ENCODE assay signal across 29 cellular contexts in genomic region chr1:30104551-30104950, GRCh38.
"Had no signal": no experiment of that assay in that cellular context is flagged by ENCODE, and none has a peak within 500 bp of the region (broad histone marks: within the 10 kb centered on the region; RNA-seq: fewer than 3 reads in every experiment).

No MANE protein-coding gene starts in this region.

- H3K4me1 Mint-ChIP-seq: stimulated activated memory B cell treated with anti-CD40 and anti-IgM and Interleukin-4, amounts not matched to agents 10 μg/mL and 1 μg/mL and 100 μg/mL, for 72 hours; stimulated activated naive B cell treated with anti-CD40 and anti-IgM and Interleukin-4, amounts not matched to agents 10 μg/mL and 1 μg/mL and 100 μg/mL, for 72 hours; stimulated activated naive CD8-positive, alpha-beta T cell treated with anti-CD3 and anti-CD28 coated beads, Interleukin-15, amount 100 ng/mL, for 72 hours had no signal

- ATAC-seq: stimulated activated effector memory CD8-positive, alpha-beta T cell treated with anti-CD3 and anti-CD28 coated beads, Interleukin-12 subunit alpha, Interleukin-12 subunit beta, amount 100 ng/mL, for 72 hours; stimulated activated memory B cell treated with anti-CD40 and anti-IgM and Interleukin-4, amounts not matched to agents 10 μg/mL and 1 μg/mL and 100 μg/mL, for 72 hours; stimulated activated naive B cell treated with anti-CD40 and anti-IgM and Interleukin-4, amounts not matched to agents 10 μg/mL and 1 μg/mL and 100 μg/mL, for 72 hours; stimulated activated naive CD8-positive, alpha-beta T cell treated with anti-CD3 and anti-CD28 coated beads, Interleukin-15, amount 100 ng/mL, for 72 hours; stimulated activated naive CD8-positive, alpha-beta T cell treated with anti-CD3 and anti-CD28 coated beads, Interleukin-15, Interleukin-2, amounts not matched to agents 100 U/mL and 50 U/mL, for 24 hours; upper lobe of right lung had no signal

- DNase-seq: stimulated activated CD4-positive, alpha-beta T cell treated with anti-CD3 and anti-CD28 coated beads, Interleukin-2, amount 100 ng/mL, for 48 hours; stimulated activated CD4-positive, alpha-beta T cell treated with anti-CD3 and anti-CD28 coated beads, Interleukin-4, amount 100 ng/mL, for 1 hour; stimulated activated CD4-positive, alpha-beta T cell treated with anti-CD3 and anti-CD28 coated beads, Interleukin-4, amount 100 ng/mL, for 24 hours; stimulated activated CD4-positive, alpha-beta T cell treated with anti-CD3 and anti-CD28 coated beads, Interleukin-4, amount 100 ng/mL, for 4 hours; stimulated activated CD8-positive, alpha-beta memory T cell treated with anti-CD3 and anti-CD28 coated beads, Interleukin-4, amount 100 ng/mL, for 48 hours; stimulated activated naive B cell treated with anti-CD40 and anti-IgM and Interleukin-4, amounts not matched to agents 10 μg/mL and 1 μg/mL and 100 μg/mL, for 72 hours; stimulated activated naive CD4-positive, alpha-beta T cell; stimulated activated naive CD4-positive, alpha-beta T cell treated with Interleukin-2 at 50 U/mL for 16 hours; stimulated activated naive CD8-positive, alpha-beta T cell treated with anti-CD3 and anti-CD28 coated beads, Interleukin-15, amount 100 ng/mL, for 72 hours; stimulated activated naive CD8-positive, alpha-beta T cell treated with anti-CD3 and anti-CD28 coated beads, Interleukin-15, Interleukin-2, amounts not matched to agents 100 U/mL and 50 U/mL, for 24 hours; stomach; substantia nigra; testis; thyroid gland; tibial artery; transverse colon; trophoblast cell; upper lobe of left lung; upper lobe of right lung; uterus had no signal

- H3K9me3 ChIP-seq: stomach, suprapubic skin, testis, thoracic aorta, thyroid gland, tibial artery, tibial nerve, transverse colon, upper lobe of left lung, upper lobe of right lung, uterus, vagina had no signal

- FAIRE-seq: urothelium cell line had no signal

- H3K27me3 ChIP-seq: testis, thyroid gland, uterus, vagina had no signal

- H3K4me3 ChIP-seq: stomach, suprapubic skin, testis, thoracic aorta, thyroid gland, tibial artery, tibial nerve, transverse colon, upper lobe of left lung, upper lobe of right lung, uterus, vagina had no signal

- H3K4me1 ChIP-seq: stomach, suprapubic skin, testis, thyroid gland, tibial artery, tibial nerve, transverse colon, upper lobe of left lung, upper lobe of right lung, vagina had no signal

- H3K4me3 Mint-ChIP-seq: stimulated activated effector memory CD8-positive, alpha-beta T cell treated with anti-CD3 and anti-CD28 coated beads, Interleukin-12 subunit alpha, Interleukin-12 subunit beta, amount 100 ng/mL, for 72 hours; stimulated activated memory B cell treated with anti-CD40 and anti-IgM and Interleukin-4, amounts not matched to agents 10 μg/mL and 1 μg/mL and 100 μg/mL, for 72 hours; stimulated activated naive B cell treated with anti-CD40 and anti-IgM and Interleukin-4, amounts not matched to agents 10 μg/mL and 1 μg/mL and 100 μg/mL, for 72 hours; stimulated activated naive CD8-positive, alpha-beta T cell treated with anti-CD3 and anti-CD28 coated beads, Interleukin-15, amount 100 ng/mL, for 72 hours; stimulated activated naive CD8-positive, alpha-beta T cell treated with anti-CD3 and anti-CD28 coated beads, Interleukin-15, Interleukin-2, amounts not matched to agents 100 ng/mL and 50 ng/mL, for 24 hours; type B pancreatic cell had no signal

- H3K27ac Mint-ChIP-seq: stimulated activated effector memory CD8-positive, alpha-beta T cell treated with anti-CD3 and anti-CD28 coated beads, Interleukin-12 subunit alpha, Interleukin-12 subunit beta, amount 100 ng/mL, for 72 hours; stimulated activated memory B cell treated with anti-CD40 and anti-IgM and Interleukin-4, amounts not matched to agents 10 μg/mL and 1 μg/mL and 100 μg/mL, for 72 hours; stimulated activated naive B cell treated with anti-CD40 and anti-IgM and Interleukin-4, amounts not matched to agents 10 μg/mL and 1 μg/mL and 100 μg/mL, for 72 hours; stimulated activated naive CD8-positive, alpha-beta T cell treated with anti-CD3 and anti-CD28 coated beads, Interleukin-15, amount 100 ng/mL, for 72 hours; stimulated activated naive CD8-positive, alpha-beta T cell treated with anti-CD3 and anti-CD28 coated beads, Interleukin-15, Interleukin-2, amounts not matched to agents 100 ng/mL and 50 ng/mL, for 24 hours; type B pancreatic cell had no signal

- H3K36me3 ChIP-seq: stomach, suprapubic skin, thoracic aorta, thyroid gland, tibial artery, tibial nerve, transverse colon, upper lobe of left lung, upper lobe of right lung, uterus, vagina had no signal

- H3K27ac ChIP-seq: stomach, suprapubic skin, testis, thoracic aorta, thyroid gland, tibial artery, tibial nerve, transverse colon, upper lobe of left lung, upper lobe of right lung, uterus, vagina had no signal

- H3K9me3 Mint-ChIP-seq: stimulated activated effector memory CD8-positive, alpha-beta T cell treated with anti-CD3 and anti-CD28 coated beads, Interleukin-12 subunit alpha, Interleukin-12 subunit beta, amount 100 ng/mL, for 72 hours; stimulated activated memory B cell treated with anti-CD40 and anti-IgM and Interleukin-4, amounts not matched to agents 10 μg/mL and 1 μg/mL and 100 μg/mL, for 72 hours; stimulated activated naive B cell treated with anti-CD40 and anti-IgM and Interleukin-4, amounts not matched to agents 10 μg/mL and 1 μg/mL and 100 μg/mL, for 72 hours; stimulated activated naive CD8-positive, alpha-beta T cell treated with anti-CD3 and anti-CD28 coated beads, Interleukin-15, amount 100 ng/mL, for 72 hours; stimulated activated naive CD8-positive, alpha-beta T cell treated with anti-CD3 and anti-CD28 coated beads, Interleukin-15, Interleukin-2, amounts not matched to agents 100 ng/mL and 50 ng/mL, for 24 hours; type B pancreatic cell had no signal

- H3K36me3 Mint-ChIP-seq: stimulated activated effector memory CD8-positive, alpha-beta T cell treated with anti-CD3 and anti-CD28 coated beads, Interleukin-12 subunit alpha, Interleukin-12 subunit beta, amount 100 ng/mL, for 72 hours; stimulated activated memory B cell treated with anti-CD40 and anti-IgM and Interleukin-4, amounts not matched to agents 10 μg/mL and 1 μg/mL and 100 μg/mL, for 72 hours; stimulated activated naive B cell treated with anti-CD40 and anti-IgM and Interleukin-4, amounts not matched to agents 10 μg/mL and 1 μg/mL and 100 μg/mL, for 72 hours; type B pancreatic cell had no signal
